Comparison of ENCODE assay signal across 8 cellular contexts in the genomic region with DNA sequence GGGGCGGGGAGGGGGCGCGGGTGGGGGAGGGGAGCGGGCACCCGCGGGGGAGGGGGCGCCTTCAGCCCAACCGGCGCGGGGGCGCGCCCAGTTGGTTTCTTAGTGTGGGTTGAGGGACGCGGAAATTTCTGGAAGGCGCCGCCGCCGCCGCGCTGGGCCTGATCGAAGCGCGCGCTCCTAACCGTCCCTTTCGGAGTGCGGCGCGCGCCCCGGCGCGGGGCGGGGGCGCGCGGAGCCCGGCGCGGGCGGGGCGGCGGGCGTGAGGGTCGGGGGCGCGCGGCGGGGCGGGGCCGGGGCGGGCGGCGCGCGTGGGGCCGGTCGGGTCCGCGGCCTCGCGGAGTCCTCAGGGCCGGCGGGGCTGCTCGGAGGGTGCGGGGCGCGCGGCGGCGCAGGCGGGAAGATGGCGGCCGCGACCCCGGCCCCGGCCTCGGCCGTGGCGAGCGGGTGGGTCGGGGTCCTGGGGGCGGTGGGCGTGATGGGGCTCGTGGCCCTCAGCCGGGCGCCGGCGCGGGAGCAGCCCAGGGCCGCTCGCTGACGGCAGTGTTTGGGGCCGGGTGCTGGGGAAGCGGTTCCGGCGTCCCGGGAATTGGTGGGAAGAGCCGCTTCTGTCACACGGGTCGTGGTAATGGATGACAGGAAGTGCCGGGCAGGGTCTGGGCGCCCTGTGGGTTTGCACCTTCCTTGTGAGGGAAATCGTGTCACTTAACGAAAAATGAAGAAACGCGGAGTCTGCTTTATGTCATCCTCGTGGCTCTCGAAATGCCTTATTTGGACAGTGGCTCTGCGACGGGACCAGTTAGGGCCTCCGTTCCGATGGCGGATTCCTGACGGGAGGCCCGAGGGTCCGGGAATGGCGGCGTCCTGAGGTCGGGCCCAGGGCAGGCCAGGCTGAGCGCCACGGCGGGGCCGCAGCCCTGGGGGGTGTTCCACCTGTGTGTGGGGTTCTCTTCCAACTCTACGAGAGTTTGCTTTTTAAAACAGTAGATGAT. TPM values are rescaled to one million over a fixed set of nuclear protein-coding genes. Genes with fewer than 3 reads are reported as not detected.
DNase-seq lines count a peak whose midpoint lies in the region; ATAC-seq and TF ChIP-seq lines count a peak whose summit lies in the region.

No MANE protein-coding gene starts in this region.

- in situ Hi-C loops in GM18951 (cut with MboI; ENCODE audit: low sequenced_read_pairs, unreplicated experiment), result no loop called here

- TF ChIP-seq POLR2A in GM18951 (IDR thresholded peaks at IDR 0.05; ENCODE audit: extremely low read depth, insufficient read depth, insufficient read length), result peak; percentile 54

- ATAC-seq in HG03139 (IDR thresholded peaks at IDR 0.05; ENCODE audit: unreplicated experiment), result peak; percentile 28

- DNase-seq in AML-193 (lab: John Stamatoyannopoulos, UW), result peak; percentile 25 to 31
- DNase-seq in NCI-H510A (lab: John Stamatoyannopoulos, UW), result peak; percentile 56
- peak; percentile 67 to 71 for DNase-seq in activated CD4-positive, alpha-beta T cell treated with anti-CD3 and anti-CD28 coated beads, Interleukin-2, amount 50 U/mL, for 48 hours
- DNase-seq in ecto neural progenitor cell (ENCODE audit: low spot score), result peak; percentile 75
- peak; percentile 60 to 65 for DNase-seq in lung microvascular endothelial cell (ENCODE audit: low read depth in 2 of 2)
- peak; percentile 47 for DNase-seq in stimulated activated CD8-positive, alpha-beta memory T cell treated with anti-CD3 and anti-CD28 coated beads, Interleukin-12 subunit alpha, Interleukin-12 subunit beta, amount 100 ng/mL, for 1 hour (ENCODE audit: low read depth)

RNA-seq across cellular contexts. Expression of a gene that starts 0.8 kb away (rescaled TPM):
- total RNA-seq in lung microvascular endothelial cell, result 4.6 and 8.9 TPM in 2 replicates

RNA-seq across cellular contexts. Expression of a gene that starts 49.7 kb away (rescaled TPM):
- not detected in 2 replicates for total RNA-seq in lung microvascular endothelial cell

Comparison
In these comparisons a context has a peak if more than half of its experiments do, and no peak if none do; other contexts are left out.
1. Peak in every context shown above with its lines: DNase-seq and ATAC-seq.